13 cellular contexts compared by ENCODE assay signal in genomic region chr3:123749716-123750115, GRCh38.
A peak's percentile ranks its signal among the peaks of the same experiment; 100 is the strongest.
DNase-seq lines count a peak whose midpoint lies in the region; ATAC-seq and TF ChIP-seq lines count a peak whose summit lies in the region.
"Had no signal": no experiment of that assay in that cellular context is flagged by ENCODE, and none has a peak within 500 bp of the region (broad histone marks: within the 10 kb centered on the region; RNA-seq: fewer than 3 reads in every experiment).

No MANE protein-coding gene starts in this region.

- peak in 1 of 4 donors; percentile 5 for TF ChIP-seq EP300 in upper lobe of left lung (IDR thresholded peaks at IDR 0.05)

- H3K4me3 ChIP-seq in breast epithelium (no peak overlapping the region), upper lobe of left lung (no peak overlapping the region)

- POLR2A ChIA-PET in MCF 10A (lab: Yijun Ruan, JAX): interaction anchor here (1.2 to 1.7 kb wide), 2 partner anchors 9 to 69 kb away, joined by 3 to 5 read pairs; no protein-coding TSS in a partner anchor

- intact Hi-C loops in MCF 10A (cut with micrococcal nuclease) (loop anchor here (10.0 kb wide), 1 partner anchor 215 kb away; the partner anchor contains the start of gene CCDC14), breast epithelium (cut with DNase I; ENCODE audit: low total_unique reads) (no loop called here)

- no peak for TF ChIP-seq CTCF in MCF 10A (IDR thresholded peaks at IDR 0.05; ENCODE audit: unreplicated experiment)
- no peak for TF ChIP-seq CTCF in breast epithelium (IDR thresholded peaks at IDR 0.05)
- TF ChIP-seq CTCF in upper lobe of left lung (IDR thresholded peaks at IDR 0.05): no peak

- BruUV-seq in MCF 10A (replicated peaks; lab: Mats Ljungman, UMichigan): no TSS peak

- H3K9me3 ChIP-seq in breast epithelium (no peaks in the 10 kb centered on the region), upper lobe of left lung (no peaks in the 10 kb centered on the region)

- DNase-seq in MCF 10A (ENCODE audit: unreplicated experiment) (peak; percentile 86), breast epithelium (ENCODE audit: low spot score in 2 of 2) (no peak), amniotic epithelial cell (ENCODE audit: low read depth) (peak; percentile 98), iris pigment epithelial cell (ENCODE audit: low read depth) (peak; percentile 94), upper lobe of left lung (peak in 1 of 2 donors; percentile 40), T-helper 2 cell (no peak), DMS53 treated with DMSO at 0.1 percent for 48 hours (lab: John Stamatoyannopoulos, UW; ENCODE audit: unreplicated experiment) (no peak)
- DNase-seq: activated CD4-positive, alpha-beta T cell treated with anti-CD3 and anti-CD28 coated beads, Interleukin-2, amount 10 ng/mL, durations not matched to agents 24 days and 14 days; activated naive CD8-positive, alpha-beta T cell treated with anti-CD3 and anti-CD28 coated beads, Interleukin-2, amount 50 U/mL, for 24 hours; NCI-H1048; stimulated activated CD4-positive, alpha-beta T cell treated with anti-CD3 and anti-CD28 coated beads, Interleukin-1b, Interleukin-23, amount 100 ng/mL, for 48 hours had no signal

- H3K36me3 ChIP-seq in breast epithelium (no peaks in the 10 kb centered on the region), upper lobe of left lung (no peaks in the 10 kb centered on the region)

- H3K27ac ChIP-seq in breast epithelium (no peak overlapping the region), upper lobe of left lung (peak overlapping the region; percentile 39 to 68 (median 60))

- TF ChIP-seq POLR2A in breast epithelium (IDR thresholded peaks at IDR 0.05): no peak
- TF ChIP-seq POLR2A in upper lobe of left lung (IDR thresholded peaks at IDR 0.05): no peak

- peaks cover 29% of the 10 kb centered on the region for H3K4me1 Mint-ChIP-seq in MCF 10A (ENCODE audit: insufficient read depth, unreplicated experiment)
- H3K4me1 Mint-ChIP-seq: activated CD4-positive, alpha-beta T cell treated with anti-CD3 and anti-CD28 coated beads, Interleukin-2, amount 10 ng/mL, durations not matched to agents 24 days and 14 days; activated naive CD8-positive, alpha-beta T cell treated with anti-CD3 and anti-CD28 coated beads, Interleukin-2, amount 50 U/mL, for 24 hours had no signal

- peak; percentile 53 to 56 for ATAC-seq in upper lobe of left lung (ENCODE audit: low FRiP score in 2 of 2)
- no peak for ATAC-seq in GM21515 (IDR thresholded peaks at IDR 0.05; ENCODE audit: unreplicated experiment)
- ATAC-seq: activated naive CD8-positive, alpha-beta T cell treated with anti-CD3 and anti-CD28 coated beads, Interleukin-2, amount 50 U/mL, for 24 hours had no signal

- peak overlapping the region; percentile 29 for H3K27ac Mint-ChIP-seq in MCF 10A (ENCODE audit: low read depth, unreplicated experiment)
- H3K27ac Mint-ChIP-seq: activated CD4-positive, alpha-beta T cell treated with anti-CD3 and anti-CD28 coated beads, Interleukin-2, amount 10 ng/mL, durations not matched to agents 24 days and 14 days; activated naive CD8-positive, alpha-beta T cell treated with anti-CD3 and anti-CD28 coated beads, Interleukin-2, amount 50 U/mL, for 24 hours; type B pancreatic cell had no signal

- H3K4me1 ChIP-seq in breast epithelium (no peaks in the 10 kb centered on the region), upper lobe of left lung (peaks cover 10 to 25% (median 18%) of the 10 kb centered on the region in 4 donors)

- H3K4me3 Mint-ChIP-seq in MCF 10A (ENCODE audit: unreplicated experiment): no peak overlapping the region
- H3K4me3 Mint-ChIP-seq: activated CD4-positive, alpha-beta T cell treated with anti-CD3 and anti-CD28 coated beads, Interleukin-2, amount 10 ng/mL, durations not matched to agents 24 days and 14 days; activated naive CD8-positive, alpha-beta T cell treated with anti-CD3 and anti-CD28 coated beads, Interleukin-2, amount 50 U/mL, for 24 hours; type B pancreatic cell had no signal

- H3K27me3 ChIP-seq in breast epithelium (no peaks in the 10 kb centered on the region), upper lobe of left lung (no peaks in the 10 kb centered on the region)

- H3K9me3 Mint-ChIP-seq in MCF 10A (ENCODE audit: unreplicated experiment): no peaks in the 10 kb centered on the region
- H3K9me3 Mint-ChIP-seq: activated CD4-positive, alpha-beta T cell treated with anti-CD3 and anti-CD28 coated beads, Interleukin-2, amount 10 ng/mL, durations not matched to agents 24 days and 14 days; activated naive CD8-positive, alpha-beta T cell treated with anti-CD3 and anti-CD28 coated beads, Interleukin-2, amount 50 U/mL, for 24 hours; type B pancreatic cell had no signal

- H3K27me3 Mint-ChIP-seq in MCF 10A (ENCODE audit: insufficient read depth, unreplicated experiment): no peaks in the 10 kb centered on the region
- H3K27me3 Mint-ChIP-seq: activated naive CD8-positive, alpha-beta T cell treated with anti-CD3 and anti-CD28 coated beads, Interleukin-2, amount 50 U/mL, for 24 hours; type B pancreatic cell had no signal

- CTCF ChIA-PET in MCF 10A (lab: Yijun Ruan, JAX): interaction anchor here (0.5 to 2.1 kb wide), 6 partner anchors 8 to 814 kb away, joined by 3 to 11 read pairs (median 4); no protein-coding TSS in a partner anchor

- H3K36me3 Mint-ChIP-seq in MCF 10A (ENCODE audit: insufficient read depth, unreplicated experiment): peaks cover 10% of the 10 kb centered on the region

Comparison
In these comparisons a context has a peak if more than half of its experiments do, and no peak if none do; other contexts are left out.
1. DNase-seq: peak in MCF 10A (single experiment), amniotic epithelial cell (single experiment) and iris pigment epithelial cell (single experiment); none in breast epithelium (0 of 2), T-helper 2 cell (0 of 5) and DMS53 treated with DMSO at 0.1 percent for 48 hours (single experiment).
2. H3K27ac ChIP-seq: peak in upper lobe of left lung (4 of 4); none in breast epithelium (0 of 2).